Comparison of ENCODE assay signal across 1 cellular context in genomic region chr17:45394913-45395568, GRCh38.
TF ChIP-seq lines count a peak whose summit lies in the region.

No MANE protein-coding gene starts in this region.

TF ChIP-seq in WTC11, 78 proteins besides CTCF, POLR2A, EP300 and RAD21 (continued from another document):
- TF ChIP-seq ZNF671 (CRISPR knock-in tag; IDR thresholded peaks at IDR 0.05) (no peak), E2F4 (CRISPR knock-in tag; IDR thresholded peaks at IDR 0.05; ENCODE audit: borderline replicate concordance, low read depth) (no peak), SMAD4 (CRISPR knock-in tag; IDR thresholded peaks at IDR 0.05) (no peak), SMAD3 (CRISPR knock-in tag; IDR thresholded peaks at IDR 0.05; ENCODE audit: borderline replicate concordance) (no peak; the same call in 1 of the 2 replicates), ERG (CRISPR knock-in tag; IDR thresholded peaks at IDR 0.05) (peak; percentile 74; the same call in 1 of the 2 replicates), AFF4 (CRISPR knock-in tag; IDR thresholded peaks at IDR 0.05; ENCODE audit: borderline replicate concordance) (0 out of 2 replicates have a peak, but pooled peaks have one; percentile 20), ZNF138 (CRISPR knock-in tag; conservative IDR thresholded peaks at IDR 0.05) (no peak)
